ENCODE assay signal across 19 cellular contexts in genomic region chr10:60645928-60646433, GRCh38.
"Had no signal": no experiment of that assay in that cellular context is flagged by ENCODE, and none has a peak within 500 bp of the region (broad histone marks: within the 10 kb centered on the region; RNA-seq: fewer than 3 reads in every experiment).

No MANE protein-coding gene starts in this region.

- H3K27ac Mint-ChIP-seq: activated naive CD4-positive, alpha-beta T cell treated with anti-CD3 and anti-CD28 coated beads for 36 hours; activated T-helper 17 cell treated with anti-CD3 and anti-CD28 coated beads, Interleukin-2, amount 50 U/mL, for 72 hours; immature natural killer cell; nephron had no signal

- H3K9me3 ChIP-seq: colonic mucosa, esophagus muscularis mucosa, suprapubic skin had no signal

- ATAC-seq: activated CD4-positive, CD25-positive, alpha-beta regulatory T cell treated with anti-CD3 and anti-CD28 coated beads, Interleukin-2, amount 50 U/mL, for 24 hours; stimulated activated naive CD8-positive, alpha-beta T cell treated with anti-CD3 and anti-CD28 coated beads, Interleukin-15, Interleukin-2, amounts not matched to agents 100 U/mL and 50 U/mL, for 24 hours had no signal

- H3K27me3 ChIP-seq: colonic mucosa, esophagus muscularis mucosa, suprapubic skin had no signal

- H3K4me3 Mint-ChIP-seq: activated naive CD4-positive, alpha-beta T cell treated with anti-CD3 and anti-CD28 coated beads for 36 hours; activated T-helper 17 cell treated with anti-CD3 and anti-CD28 coated beads, Interleukin-2, amount 50 U/mL, for 72 hours; immature natural killer cell; nephron had no signal

- H3K4me1 Mint-ChIP-seq: immature natural killer cell had no signal

- H3K27me3 Mint-ChIP-seq: activated T-helper 17 cell treated with anti-CD3 and anti-CD28 coated beads, Interleukin-2, amount 50 U/mL, for 72 hours had no signal

- H3K27ac ChIP-seq: colonic mucosa, esophagus muscularis mucosa, suprapubic skin had no signal

- H3K36me3 Mint-ChIP-seq: immature natural killer cell had no signal

- H3K4me1 ChIP-seq: colonic mucosa had no signal

- DNase-seq: activated CD4-positive, alpha-beta T cell treated with anti-CD3 and anti-CD28 coated beads, Interleukin-2, amount 50 U/mL, for 1 hour; activated CD8-positive, alpha-beta memory T cell treated with anti-CD3 and anti-CD28 coated beads for 24 hours; activated naive CD4-positive, alpha-beta T cell treated with anti-CD3 and anti-CD28 coated beads for 36 hours; caudate nucleus; colonic mucosa; hypothalamus; immature natural killer cell; nucleus accumbens; posterior cingulate gyrus; retina; stimulated activated CD4-positive, alpha-beta T cell treated with anti-CD3 and anti-CD28 coated beads, Interleukin-4, amount 100 ng/mL, for 24 hours; stimulated activated naive CD8-positive, alpha-beta T cell treated with anti-CD3 and anti-CD28 coated beads, Interleukin-15, Interleukin-2, amounts not matched to agents 100 U/mL and 50 U/mL, for 24 hours; T-helper 1 cell; T1000 had no signal

- H3K9me3 Mint-ChIP-seq: activated naive CD4-positive, alpha-beta T cell treated with anti-CD3 and anti-CD28 coated beads for 36 hours; activated T-helper 17 cell treated with anti-CD3 and anti-CD28 coated beads, Interleukin-2, amount 50 U/mL, for 72 hours; immature natural killer cell; nephron had no signal

- H3K36me3 ChIP-seq: colonic mucosa, esophagus muscularis mucosa, suprapubic skin had no signal

- H3K4me3 ChIP-seq: colonic mucosa, esophagus muscularis mucosa, suprapubic skin had no signal
